15 cellular contexts compared by ENCODE assay signal in the genomic region with DNA sequence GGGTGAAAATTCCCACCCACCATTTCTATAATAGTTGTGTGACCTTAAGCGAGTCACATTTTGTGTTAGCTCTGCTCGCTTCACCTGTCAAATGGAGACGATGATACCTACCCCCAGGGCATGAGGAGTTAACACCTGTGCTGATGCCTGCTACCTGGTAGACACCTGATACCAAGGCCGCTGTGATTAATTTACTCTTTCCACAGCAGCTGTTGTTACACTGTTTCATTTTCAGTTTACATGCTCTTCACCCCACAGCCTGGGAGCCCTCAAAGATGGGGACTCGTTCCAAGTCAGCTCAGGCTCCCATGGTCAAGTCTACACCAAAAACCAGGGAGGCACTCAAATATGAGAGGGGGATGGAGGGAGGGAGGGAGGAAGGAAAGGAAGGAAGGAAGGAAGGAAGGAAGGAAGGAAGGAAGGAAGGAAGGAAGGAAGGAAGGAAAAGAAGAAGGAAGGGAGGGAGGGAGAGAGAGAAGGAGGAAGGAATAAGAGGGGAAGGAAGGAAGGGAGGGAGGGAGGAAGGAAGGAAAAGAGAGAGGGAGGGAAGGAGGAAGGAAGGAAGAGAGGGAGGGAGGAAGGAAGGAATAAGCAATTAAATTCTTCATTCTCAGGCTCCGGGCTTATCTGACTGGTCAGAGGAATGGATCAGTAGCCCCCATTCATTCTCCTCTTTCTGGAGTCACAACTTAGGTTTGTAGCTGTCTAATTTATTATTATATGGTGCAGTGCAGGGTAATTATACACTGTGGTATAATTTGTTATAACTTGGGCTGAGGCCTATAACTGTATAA. TPM values are rescaled to one million over a fixed set of nuclear protein-coding genes. Genes with fewer than 3 reads are reported as not detected.
DNase-seq lines count a peak whose midpoint lies in the region; ATAC-seq, FAIRE-seq and TF ChIP-seq lines count a peak whose summit lies in the region.
"Had no signal": no experiment of that assay in that cellular context is flagged by ENCODE, and none has a peak within 500 bp of the region (broad histone marks: within the 10 kb centered on the region; RNA-seq: fewer than 3 reads in every experiment).

No MANE protein-coding gene starts in this region.

- H3K4me3 ChIP-seq in SJCRH30: no peak overlapping the region
- H3K4me3 ChIP-seq: ascending aorta, gastrocnemius medialis had no signal

- no peaks in the 10 kb centered on the region for H3K9me3 ChIP-seq in SJCRH30 (replicated peaks)
- H3K9me3 ChIP-seq: ascending aorta, gastrocnemius medialis had no signal

- no peak overlapping the region for H3K27ac ChIP-seq in SJCRH30
- H3K27ac ChIP-seq: ascending aorta, gastrocnemius medialis had no signal

- no peaks in the 10 kb centered on the region for H3K36me3 ChIP-seq in SJCRH30
- H3K36me3 ChIP-seq: ascending aorta, gastrocnemius medialis had no signal

- no peaks in the 10 kb centered on the region for H3K36me3 Mint-ChIP-seq in naive B cell
- H3K36me3 Mint-ChIP-seq: CD4-positive, CD25-positive, alpha-beta regulatory T cell had no signal

- ATAC-seq in HG02678 (IDR thresholded peaks at IDR 0.05; ENCODE audit: unreplicated experiment): peak; percentile 54
- ATAC-seq in naive B cell (ENCODE audit: low read depth in 2 of 2): peak; percentile 17 to 24
- ATAC-seq: activated CD4-positive, alpha-beta T cell treated with anti-CD3 and anti-CD28 coated beads for 36 hours; gastrocnemius medialis had no signal

- no peaks in the 10 kb centered on the region for H3K9me3 Mint-ChIP-seq in naive B cell
- H3K9me3 Mint-ChIP-seq: HFFc6 had no signal

- H3K27me3 ChIP-seq in SJCRH30: peaks cover 7% of the 10 kb centered on the region
- H3K27me3 ChIP-seq: ascending aorta, gastrocnemius medialis had no signal

- DNase-seq in GM18507 (ENCODE audit: extremely low spot score, insufficient read length, low read depth) (peak; percentile 30), NCI-H2196 (lab: John Stamatoyannopoulos, UW; ENCODE audit: unreplicated experiment) (peak; percentile 35), naive B cell (peak; percentile 25), SJCRH30 (no peak), NCI-H510A (lab: John Stamatoyannopoulos, UW) (no peak), NOMO-1 (lab: John Stamatoyannopoulos, UW; ENCODE audit: unreplicated experiment in 2 of 2) (no peak), erythroblast (lab: John Stamatoyannopoulos, UW) (no peak)
- DNase-seq: activated CD4-positive, alpha-beta T cell treated with anti-CD3 and anti-CD28 coated beads for 36 hours; CD4-positive, CD25-positive, alpha-beta regulatory T cell; gastrocnemius medialis; HFFc6 had no signal

- peak overlapping the region; percentile 36 to 97 (median 86) for H3K4me3 Mint-ChIP-seq in naive B cell
- H3K4me3 Mint-ChIP-seq: activated CD4-positive, alpha-beta T cell treated with anti-CD3 and anti-CD28 coated beads for 36 hours; CD4-positive, CD25-positive, alpha-beta regulatory T cell; HFFc6 had no signal

- H3K4me1 ChIP-seq in SJCRH30: no peaks in the 10 kb centered on the region
- H3K4me1 ChIP-seq: ascending aorta had no signal

- no peak for TF ChIP-seq POLR2A in erythroblast (IDR thresholded peaks at IDR 0.05; ENCODE audit: low read length)

- H3K27me3 Mint-ChIP-seq in naive B cell: peaks cover 0 to 2% (median 1%) of the 10 kb centered on the region in 3 donors

- peaks cover 33 to 68% (median 47%) of the 10 kb centered on the region in 3 donors for H3K4me1 Mint-ChIP-seq in naive B cell
- H3K4me1 Mint-ChIP-seq: activated CD4-positive, alpha-beta T cell treated with anti-CD3 and anti-CD28 coated beads for 36 hours; CD4-positive, CD25-positive, alpha-beta regulatory T cell had no signal

- FAIRE-seq in GM18507 (lab: Jason Lieb, UNC): peak; percentile 66
- FAIRE-seq: islet of Langerhans had no signal

- H3K27ac Mint-ChIP-seq in naive B cell: peak overlapping the region; percentile 25 to 100 (median 98)
- H3K27ac Mint-ChIP-seq: activated CD4-positive, alpha-beta T cell treated with anti-CD3 and anti-CD28 coated beads for 36 hours; CD4-positive, CD25-positive, alpha-beta regulatory T cell; HFFc6 had no signal

RNA-seq across cellular contexts. Expression of gene PDYN, which starts 40.9 kb away (rescaled TPM):
- not detected for polyA plus RNA-seq in naive B cell (ENCODE audit: low read depth in 6 of 6)
- total RNA-seq in SJCRH30 (2014; rRNA removed; shearing (Covaris generic)): not detected in 2 replicates
- total RNA-seq: activated CD4-positive, alpha-beta T cell treated with anti-CD3 and anti-CD28 coated beads for 36 hours; ascending aorta; CD4-positive, CD25-positive, alpha-beta regulatory T cell; dermis microvascular lymphatic vessel endothelial cell; gastrocnemius medialis; HFFc6 had no signal
- polyA plus RNA-seq: CD4-positive, CD25-positive, alpha-beta regulatory T cell had no signal

RNA-seq across cellular contexts. Expression of gene SIRPA, which starts 57.7 kb away (rescaled TPM):
- under 1 TPM in 4 of 6 donors, not detected in 2; 0.24 to 0.44 (median 0.26) TPM for polyA plus RNA-seq in naive B cell (ENCODE audit: low read depth in 6 of 6)
- 0.93 and 1.4 TPM in 2 replicates for total RNA-seq in SJCRH30 (2014; rRNA removed; shearing (Covaris generic))
- total RNA-seq: CD4-positive, CD25-positive, alpha-beta regulatory T cell had no signal
- polyA plus RNA-seq: CD4-positive, CD25-positive, alpha-beta regulatory T cell had no signal

Comparison
In these comparisons a context has a peak if more than half of its experiments do, and no peak if none do; other contexts are left out.
1. DNase-seq: peak in GM18507 (single experiment), NCI-H2196 (single experiment) and naive B cell (single experiment); none in SJCRH30 (0 of 2), NCI-H510A (single experiment), NOMO-1 (0 of 2) and erythroblast (0 of 2).